11 cellular contexts compared by ENCODE assay signal in genomic region chr2:29117636-29118303, GRCh38. TPM values are rescaled to one million over a fixed set of nuclear protein-coding genes. Genes with fewer than 3 reads are reported as not detected.
DNase-seq lines count a peak whose midpoint lies in the region; ATAC-seq and TF ChIP-seq lines count a peak whose summit lies in the region.
"Had no signal": no experiment of that assay in that cellular context is flagged by ENCODE, and none has a peak within 500 bp of the region (broad histone marks: within the 10 kb centered on the region; RNA-seq: fewer than 3 reads in every experiment).

No MANE protein-coding gene starts in this region.

- peak overlapping the region; percentile 94 for H3K27ac Mint-ChIP-seq in chondrocyte (ENCODE audit: unreplicated experiment)
- H3K27ac Mint-ChIP-seq: stimulated activated naive B cell treated with anti-CD40 and anti-IgM and Interleukin-4, amounts not matched to agents 10 μg/mL and 1 μg/mL and 100 μg/mL, for 72 hours had no signal

- TF ChIP-seq CTCF in chondrocyte (IDR thresholded peaks at IDR 0.05) (no peak), omental fat pad (IDR thresholded peaks at IDR 0.05) (no peak)

- peaks cover 42% of the 10 kb centered on the region for H3K27me3 ChIP-seq in H7 (ENCODE audit: control insufficient read depth, insufficient read depth, low read length)

- peaks cover 3% of the 10 kb centered on the region for H3K36me3 Mint-ChIP-seq in chondrocyte (ENCODE audit: low read depth)

- H3K9me3 Mint-ChIP-seq in chondrocyte (ENCODE audit: low read depth), result no peaks in the 10 kb centered on the region
- H3K9me3 Mint-ChIP-seq: stimulated activated naive B cell treated with anti-CD40 and anti-IgM and Interleukin-4, amounts not matched to agents 10 μg/mL and 1 μg/mL and 100 μg/mL, for 72 hours had no signal

- H3K27me3 Mint-ChIP-seq in chondrocyte (ENCODE audit: low read depth), result no peaks in the 10 kb centered on the region

- ATAC-seq in omental fat pad (ENCODE audit: low FRiP score) (peak; percentile 7), GM21515 (IDR thresholded peaks at IDR 0.05; ENCODE audit: unreplicated experiment) (no peak)
- ATAC-seq: stimulated activated naive B cell treated with anti-CD40 and anti-IgM and Interleukin-4, amounts not matched to agents 10 μg/mL and 1 μg/mL and 100 μg/mL, for 72 hours had no signal

- DNase-seq in Caki2 (ENCODE audit: low read depth) (peak; percentile 83), M059J (ENCODE audit: low read depth) (peak; percentile 85), chondrocyte (ENCODE audit: low spot score) (no peak), omental fat pad (ENCODE audit: low spot score) (no peak), T1000 (lab: John Stamatoyannopoulos, UW) (no peak), H7 (no peak)
- DNase-seq in effector CD8-positive, alpha-beta T cell (lab: John Stamatoyannopoulos, UW), result no peak
- DNase-seq: activated CD4-positive, alpha-beta T cell treated with anti-CD3 and anti-CD28 coated beads for 48 hours; NCI-H2107; stimulated activated naive B cell treated with anti-CD40 and anti-IgM and Interleukin-4, amounts not matched to agents 10 μg/mL and 1 μg/mL and 100 μg/mL, for 72 hours had no signal

- H3K4me1 Mint-ChIP-seq in chondrocyte (ENCODE audit: low read depth), result peaks cover 79% of the 10 kb centered on the region

- no peaks in the 10 kb centered on the region for H3K36me3 ChIP-seq in H7 (replicated peaks; ENCODE audit: control insufficient read depth, insufficient read depth, low read length)

- no peak overlapping the region for H3K4me3 Mint-ChIP-seq in chondrocyte (ENCODE audit: unreplicated experiment)

- no peak overlapping the region for H3K4me3 ChIP-seq in H7 (ENCODE audit: insufficient read depth, low read depth, low read length)

- in situ Hi-C loops in Caki2 (cut with HindIII; ENCODE audit: low pct_unique_long_range_greater_than_20kb, low sequenced_read_pairs), result no loop called here

RNA-seq across cellular contexts. Expression of gene CLIP4, which starts 2.6 kb away (rescaled TPM):
- 33.8 and 41.3 TPM in 2 replicates for total RNA-seq in Caki2 (2014; rRNA removed; shearing (Covaris generic); ENCODE audit: low replicate concordance)
- 10.8 and 15.9 TPM in 2 replicates for total RNA-seq in M059J (2014; rRNA removed; shearing (Covaris generic))
- total RNA-seq in chondrocyte (27.7 to 35.6 TPM (median 30.1 TPM) in 3 replicates), omental fat pad (10 to 100 TPM; 45.4 to 84.0 (median 61.3) TPM)
- 0.30 and 2.0 TPM in 2 replicates for total RNA-seq in H7 (2014; rRNA removed; shearing (Covaris generic))

RNA-seq across cellular contexts. Expression of gene PCARE, which starts 43.4 kb away (rescaled TPM):
- total RNA-seq in Caki2 (2014; rRNA removed; shearing (Covaris generic); ENCODE audit: low replicate concordance), result not detected in 2 replicates
- not detected in 2 replicates for total RNA-seq in M059J (2014; rRNA removed; shearing (Covaris generic))
- not detected in 3 replicates for total RNA-seq in chondrocyte
- under 1 TPM in 1 of 4 donors, not detected in 3; 0.09 TPM for total RNA-seq in omental fat pad
- total RNA-seq in H7 (2014; rRNA removed; shearing (Covaris generic)), result not detected in 2 replicates

Comparison
In these comparisons a context has a peak if more than half of its experiments do, and no peak if none do; other contexts are left out.
1. DNase-seq: peak in Caki2 (single experiment) and M059J (single experiment); none in chondrocyte (single experiment), omental fat pad (single experiment), T1000 (single experiment), effector CD8-positive, alpha-beta T cell (single experiment) and H7 (single experiment).